In the genomic region with DNA sequence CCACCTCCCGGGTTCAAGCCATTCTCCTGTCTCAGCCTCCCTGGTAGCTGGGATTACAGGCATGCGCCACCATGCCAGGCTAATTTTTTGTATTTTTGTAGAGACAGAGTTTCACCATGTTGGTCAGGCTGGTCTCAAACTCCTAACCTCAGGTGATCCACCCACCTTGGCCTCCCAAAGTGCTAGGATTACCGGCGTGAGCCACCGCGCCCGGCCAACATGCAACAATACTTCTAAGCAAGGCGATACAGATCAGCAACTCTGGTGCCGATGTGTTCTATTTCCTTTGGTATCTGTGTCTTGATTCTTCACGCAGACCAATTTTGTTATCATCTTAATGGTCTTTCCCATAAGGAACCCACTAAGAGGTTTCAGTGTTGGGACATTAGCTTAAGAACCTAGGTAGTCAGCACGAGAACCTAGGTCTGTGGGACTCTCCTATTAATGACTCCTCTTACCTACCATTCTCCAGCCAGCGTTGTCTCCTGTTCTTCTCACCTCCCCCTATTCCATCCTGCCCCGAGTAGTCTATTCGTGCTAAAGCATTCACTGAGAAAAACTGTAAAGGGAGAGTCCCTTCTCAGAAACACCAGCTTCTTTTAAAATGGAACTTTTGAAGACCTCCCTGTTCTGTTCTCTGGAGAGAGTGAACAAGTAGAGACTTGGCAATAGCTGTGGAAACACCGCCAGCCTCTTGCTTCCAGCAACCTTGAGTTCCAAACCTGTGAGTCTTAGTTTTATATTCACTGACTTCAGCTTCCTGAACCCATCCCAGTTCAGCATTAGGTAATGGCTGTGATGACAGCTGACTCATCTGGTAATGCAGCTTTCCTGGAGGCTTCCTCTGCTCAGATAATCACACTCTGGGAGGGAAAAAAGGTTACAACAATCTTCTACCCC, we compare ENCODE assay signal across 9 cellular contexts.
DNase-seq lines count a peak whose midpoint lies in the region; ATAC-seq and TF ChIP-seq lines count a peak whose summit lies in the region.
"Had no signal": no experiment of that assay in that cellular context is flagged by ENCODE, and none has a peak within 500 bp of the region (broad histone marks: within the 10 kb centered on the region; RNA-seq: fewer than 3 reads in every experiment).

No MANE protein-coding gene starts in this region.

- H3K36me3 ChIP-seq in BJ (ENCODE audit: control insufficient read depth, insufficient read depth, low read length) (no peaks in the 10 kb centered on the region), trophoblast cell (ENCODE audit: control insufficient read depth in 1 of 2, insufficient read depth in 2 of 2, low read length in 2 of 2) (no peaks in the 10 kb centered on the region)

- H3K79me2 ChIP-seq in trophoblast cell (ENCODE audit: control insufficient read depth, insufficient read depth, low read length, poor library complexity), result no peaks in the 10 kb centered on the region

- no CpG with 5 or more reads among the region's 15 CpGs for WGBS in trophoblast cell (ENCODE audit: extremely low coverage, insufficient coverage, insufficient read length)

- H3K4me3 ChIP-seq in BJ (ENCODE audit: low read depth, low read length), result no peak overlapping the region
- H3K4me3 ChIP-seq in fibroblast of mammary gland (ENCODE audit: control insufficient read depth, low read depth, low read length), result no peak overlapping the region
- H3K4me3 ChIP-seq in trophoblast cell (ENCODE audit: low read depth, low read length), result no peak overlapping the region

- no peaks in the 10 kb centered on the region for H3K27me3 ChIP-seq in BJ (ENCODE audit: control insufficient read depth, insufficient read depth, low read length)
- H3K27me3 ChIP-seq in trophoblast cell (ENCODE audit: insufficient read depth, low read length), result no peaks in the 10 kb centered on the region

- H3K4me1 Mint-ChIP-seq in activated naive CD8-positive, alpha-beta T cell treated with anti-CD3 and anti-CD28 coated beads, Interleukin-2, amount 50 U/mL, for 24 hours, result no peaks in the 10 kb centered on the region

- peak overlapping the region; percentile 51 for H4K8ac ChIP-seq in trophoblast cell (ENCODE audit: low read depth, low read length)

- no peaks in the 10 kb centered on the region for H3K36me3 Mint-ChIP-seq in activated naive CD8-positive, alpha-beta T cell treated with anti-CD3 and anti-CD28 coated beads, Interleukin-2, amount 50 U/mL, for 24 hours (ENCODE audit: low read depth)

- CTCF ChIA-PET in BJ (lab: Yijun Ruan, JAX), result interaction anchor here (1.0 to 1.1 kb wide), 2 partner anchors 8 to 59 kb away, joined by 3 to 4 read pairs; no protein-coding TSS in a partner anchor

- H3K27me3 Mint-ChIP-seq in activated naive CD8-positive, alpha-beta T cell treated with anti-CD3 and anti-CD28 coated beads, Interleukin-2, amount 50 U/mL, for 24 hours, result no peaks in the 10 kb centered on the region

- H3K4ac ChIP-seq in trophoblast cell (ENCODE audit: low read depth, low read length), result no peak overlapping the region

- H2BK5ac ChIP-seq in trophoblast cell (ENCODE audit: low read depth, low read length, poor library complexity), result peak overlapping the region; percentile 91

- no peak overlapping the region for H3K23ac ChIP-seq in trophoblast cell (ENCODE audit: low read length)

- no peak for ATAC-seq in activated naive CD8-positive, alpha-beta T cell treated with anti-CD3 and anti-CD28 coated beads, Interleukin-2, amount 50 U/mL, for 24 hours

- H2AFZ ChIP-seq in trophoblast cell (ENCODE audit: insufficient read depth, low read length, poor library complexity), result no peak overlapping the region

- H3K14ac ChIP-seq in trophoblast cell (ENCODE audit: low read length), result no peak overlapping the region

- H3K4me2 ChIP-seq in trophoblast cell (ENCODE audit: low read length), result peak overlapping the region; percentile 57

- H3K9me3 ChIP-seq in trophoblast cell (ENCODE audit: insufficient read depth, low read depth, low read length), result no peaks in the 10 kb centered on the region

- H3K4me1 ChIP-seq in trophoblast cell (ENCODE audit: control insufficient read depth in 1 of 2, insufficient read depth in 2 of 2, low read length in 2 of 2), result peaks cover 14 to 18% of the 10 kb centered on the region in 2 experiments

- peak overlapping the region; percentile 46 for H2BK12ac ChIP-seq in trophoblast cell (ENCODE audit: low read length)

- DNase-seq in BJ (ENCODE audit: low read depth) (peak; percentile 88), OCI-M1 (lab: John Stamatoyannopoulos, UW) (peak; percentile 25), fibroblast of mammary gland (ENCODE audit: low read depth) (peak; percentile 95), trophoblast cell (peak; percentile 91 to 95), SHP77 treated with DMSO at 0.1 percent for 48 hours (lab: John Stamatoyannopoulos, UW) (no peak)
- DNase-seq in activated naive CD8-positive, alpha-beta T cell treated with anti-CD3 and anti-CD28 coated beads, Interleukin-2, amount 50 U/mL, for 24 hours, result no peak
- DNase-seq in NK-92 treated with Interleukin-12 subunit alpha and Interleukin-12 subunit beta, amount 100 ng/mL, for 24 hours (lab: John Stamatoyannopoulos, UW), result no peak
- DNase-seq in stimulated activated CD4-positive, alpha-beta T cell treated with anti-CD3 and anti-CD28 coated beads, Interleukin-2, amount 100 ng/mL, for 48 hours, result no peak
- DNase-seq: stimulated activated CD4-positive, alpha-beta T cell treated with anti-CD3 and anti-CD28 coated beads, Interleukin-4, amount 100 ng/mL, for 1 hour had no signal

- no peak overlapping the region for H3K27ac Mint-ChIP-seq in activated naive CD8-positive, alpha-beta T cell treated with anti-CD3 and anti-CD28 coated beads, Interleukin-2, amount 50 U/mL, for 24 hours

- H3K79me1 ChIP-seq in trophoblast cell (ENCODE audit: low read length), result peaks cover 14% of the 10 kb centered on the region

- TF ChIP-seq CTCF in BJ (IDR thresholded peaks at IDR 0.05; ENCODE audit: insufficient read depth, low read depth, low read length), result no peak
- no peak for TF ChIP-seq CTCF in fibroblast of mammary gland (conservative IDR thresholded peaks at IDR 0.05; ENCODE audit: control insufficient read depth, insufficient read depth, low read depth, low read length)

- H2BK120ac ChIP-seq in trophoblast cell (ENCODE audit: insufficient read depth, low read length, poor library complexity), result peak overlapping the region; percentile 52

- peak overlapping the region; percentile 67 for H4K91ac ChIP-seq in trophoblast cell (ENCODE audit: low read depth, low read length)

- no peak overlapping the region for H4K12ac ChIP-seq in trophoblast cell (ENCODE audit: low read depth, low read length)

- POLR2A ChIA-PET in BJ (lab: Charles Lee), result interaction anchor here (0.9 kb wide), 1 partner anchor 12 kb away, joined by 3 read pairs; no protein-coding TSS in a partner anchor

- no peak overlapping the region for H3K4me3 Mint-ChIP-seq in activated naive CD8-positive, alpha-beta T cell treated with anti-CD3 and anti-CD28 coated beads, Interleukin-2, amount 50 U/mL, for 24 hours

- H3K27ac ChIP-seq in trophoblast cell (ENCODE audit: low read depth, low read length), result peak overlapping the region; percentile 96

- H3K9me3 Mint-ChIP-seq in activated naive CD8-positive, alpha-beta T cell treated with anti-CD3 and anti-CD28 coated beads, Interleukin-2, amount 50 U/mL, for 24 hours, result no peaks in the 10 kb centered on the region

- H2AK5ac ChIP-seq in trophoblast cell (ENCODE audit: low read length), result no peak overlapping the region

- H3K18ac ChIP-seq in trophoblast cell (ENCODE audit: low read length), result no peak overlapping the region

- H3K9ac ChIP-seq in trophoblast cell (ENCODE audit: low read length), result no peak overlapping the region

Comparison
In these comparisons a context has a peak if more than half of its experiments do, and no peak if none do; other contexts are left out.
1. DNase-seq: peak in BJ (single experiment), OCI-M1 (single experiment), fibroblast of mammary gland (single experiment) and trophoblast cell (2 of 2); none in activated naive CD8-positive, alpha-beta T cell treated with anti-CD3 and anti-CD28 coated beads, Interleukin-2, amount 50 U/mL, for 24 hours (single experiment), SHP77 treated with DMSO at 0.1 percent for 48 hours (single experiment), NK-92 treated with Interleukin-12 subunit alpha and Interleukin-12 subunit beta, amount 100 ng/mL, for 24 hours (single experiment) and stimulated activated CD4-positive, alpha-beta T cell treated with anti-CD3 and anti-CD28 coated beads, Interleukin-2, amount 100 ng/mL, for 48 hours (0 of 2).